Comparison of ENCODE assay signal across 14 cellular contexts in genomic region chr17:82830249-82830661, GRCh38. TPM values are rescaled to one million over a fixed set of nuclear protein-coding genes. Genes with fewer than 3 reads are reported as not detected.
DNase-seq lines count a peak whose midpoint lies in the region; ATAC-seq, FAIRE-seq and TF ChIP-seq lines count a peak whose summit lies in the region.
"Had no signal": no experiment of that assay in that cellular context is flagged by ENCODE, and none has a peak within 500 bp of the region (broad histone marks: within the 10 kb centered on the region; RNA-seq: fewer than 3 reads in every experiment).

No MANE protein-coding gene starts in this region.

- H3K4me3 Mint-ChIP-seq in natural killer cell treated with Interleukin-12 subunit alpha and Interleukin-12 subunit beta and Interleukin-15 and Interleukin-18, amount 100 ng/mL, for 72 hours = no peak overlapping the region
- no peak overlapping the region for H3K4me3 Mint-ChIP-seq in natural killer cell
- H3K4me3 Mint-ChIP-seq in chondrocyte (ENCODE audit: unreplicated experiment) = no peak overlapping the region
- H3K4me3 Mint-ChIP-seq: activated naive CD8-positive, alpha-beta T cell treated with anti-CD3 and anti-CD28 coated beads, Interleukin-2, amount 50 U/mL, for 24 hours had no signal

- peak; percentile 56 for DNase-seq in natural killer cell treated with Interleukin-12 subunit alpha and Interleukin-12 subunit beta and Interleukin-15 and Interleukin-18, amount 100 ng/mL, for 72 hours (ENCODE audit: low spot score)
- DNase-seq in natural killer cell = no peak
- DNase-seq in chondrocyte (ENCODE audit: low spot score) = peak; percentile 89
- peak; percentile 86 for DNase-seq in kidney
- no peak for DNase-seq in activated CD4-positive, alpha-beta T cell treated with anti-CD3 and anti-CD28 coated beads for 4 hours
- no peak for DNase-seq in GM13976 (ENCODE audit: low spot score)
- no peak for DNase-seq in islet precursor cell
- DNase-seq: activated naive CD8-positive, alpha-beta T cell treated with anti-CD3 and anti-CD28 coated beads, Interleukin-2, amount 50 U/mL, for 24 hours; NCI-H1092 treated with DMSO at 0.1 percent for 48 hours; stimulated activated CD4-positive, alpha-beta T cell treated with anti-CD3 and anti-CD28 coated beads, Interleukin-1b, Interleukin-23, amount 100 ng/mL, for 48 hours had no signal

- intact Hi-C loops in natural killer cell (cut with micrococcal nuclease) = no loop called here
- intact Hi-C loops in kidney (cut with DNase I) = no loop called here

- TF ChIP-seq CTCF in natural killer cell (IDR thresholded peaks at IDR 0.05) (no peak), chondrocyte (IDR thresholded peaks at IDR 0.05) (no peak), kidney (IDR thresholded peaks at IDR 0.05; ENCODE audit: borderline replicate concordance, extremely low read depth, insufficient read depth) (no peak), GM13976 (IDR thresholded peaks at IDR 0.05; ENCODE audit: borderline replicate concordance, control extremely low read depth, extremely low read depth, insufficient read depth, missing control alignments) (no peak)

- no peaks in the 10 kb centered on the region for H3K9me3 ChIP-seq in kidney (ENCODE audit: control insufficient read depth in 1 of 2, low read length in 2 of 2)
- H3K9me3 ChIP-seq: HAP-1 had no signal

- H3K9me3 Mint-ChIP-seq in natural killer cell treated with Interleukin-12 subunit alpha and Interleukin-12 subunit beta and Interleukin-15 and Interleukin-18, amount 100 ng/mL, for 72 hours = peaks cover 7% of the 10 kb centered on the region
- H3K9me3 Mint-ChIP-seq in natural killer cell = no peaks in the 10 kb centered on the region
- no peaks in the 10 kb centered on the region for H3K9me3 Mint-ChIP-seq in chondrocyte (ENCODE audit: low read depth)
- H3K9me3 Mint-ChIP-seq: activated naive CD8-positive, alpha-beta T cell treated with anti-CD3 and anti-CD28 coated beads, Interleukin-2, amount 50 U/mL, for 24 hours had no signal

- no peak for FAIRE-seq in kidney (lab: Jason Lieb, UNC)

- no peak overlapping the region for H3K9ac ChIP-seq in kidney (ENCODE audit: low read length in 2 of 2)

- no peaks in the 10 kb centered on the region for H3K27me3 Mint-ChIP-seq in natural killer cell treated with Interleukin-12 subunit alpha and Interleukin-12 subunit beta and Interleukin-15 and Interleukin-18, amount 100 ng/mL, for 72 hours
- H3K27me3 Mint-ChIP-seq in natural killer cell (ENCODE audit: low read depth in 2 of 2) (no peaks in the 10 kb centered on the region), chondrocyte (ENCODE audit: low read depth) (no peaks in the 10 kb centered on the region)
- H3K27me3 Mint-ChIP-seq: activated naive CD8-positive, alpha-beta T cell treated with anti-CD3 and anti-CD28 coated beads, Interleukin-2, amount 50 U/mL, for 24 hours had no signal

- in situ Hi-C loops in GM13976 (cut with MboI; ENCODE audit: low sequenced_read_pairs, unreplicated experiment) = no loop called here

- no peak for ATAC-seq in natural killer cell treated with Interleukin-12 subunit alpha and Interleukin-12 subunit beta and Interleukin-15 and Interleukin-18, amount 100 ng/mL, for 72 hours
- ATAC-seq in natural killer cell (no peak), HG02571 (IDR thresholded peaks at IDR 0.05; ENCODE audit: unreplicated experiment) (no peak)
- ATAC-seq: activated naive CD8-positive, alpha-beta T cell treated with anti-CD3 and anti-CD28 coated beads, Interleukin-2, amount 50 U/mL, for 24 hours had no signal

- H3K27ac ChIP-seq in kidney (ENCODE audit: low read depth in 2 of 2, low read length in 2 of 2) = no peak overlapping the region

- H3K4me1 ChIP-seq in kidney (ENCODE audit: control insufficient read depth in 1 of 2, insufficient read depth in 1 of 2, low read depth in 1 of 2, low read length in 2 of 2) = no peaks in the 10 kb centered on the region
- H3K4me1 ChIP-seq: HAP-1 had no signal

- peaks cover 10 to 12% of the 10 kb centered on the region in 2 donors for H3K36me3 ChIP-seq in kidney (ENCODE audit: control insufficient read depth in 1 of 2, insufficient read depth in 2 of 2, low read length in 2 of 2)

- H3K4me1 Mint-ChIP-seq in natural killer cell treated with Interleukin-12 subunit alpha and Interleukin-12 subunit beta and Interleukin-15 and Interleukin-18, amount 100 ng/mL, for 72 hours (ENCODE audit: low read depth in 2 of 2) = peaks cover 11 to 22% of the 10 kb centered on the region in 2 donors
- H3K4me1 Mint-ChIP-seq in natural killer cell (peaks cover 10 to 21% of the 10 kb centered on the region in 2 donors), chondrocyte (ENCODE audit: low read depth) (no peaks in the 10 kb centered on the region)
- H3K4me1 Mint-ChIP-seq: activated naive CD8-positive, alpha-beta T cell treated with anti-CD3 and anti-CD28 coated beads, Interleukin-2, amount 50 U/mL, for 24 hours had no signal

- H3K36me3 Mint-ChIP-seq in natural killer cell treated with Interleukin-12 subunit alpha and Interleukin-12 subunit beta and Interleukin-15 and Interleukin-18, amount 100 ng/mL, for 72 hours = peaks cover 16% of the 10 kb centered on the region
- H3K36me3 Mint-ChIP-seq in natural killer cell (no peaks in the 10 kb centered on the region), chondrocyte (ENCODE audit: low read depth) (peaks cover 14% of the 10 kb centered on the region)

- H3K27ac Mint-ChIP-seq in natural killer cell treated with Interleukin-12 subunit alpha and Interleukin-12 subunit beta and Interleukin-15 and Interleukin-18, amount 100 ng/mL, for 72 hours = no peak overlapping the region
- H3K27ac Mint-ChIP-seq in natural killer cell = no peak overlapping the region
- no peak overlapping the region for H3K27ac Mint-ChIP-seq in chondrocyte (ENCODE audit: unreplicated experiment)
- H3K27ac Mint-ChIP-seq: activated naive CD8-positive, alpha-beta T cell treated with anti-CD3 and anti-CD28 coated beads, Interleukin-2, amount 50 U/mL, for 24 hours had no signal

- H3K4me3 ChIP-seq in kidney (ENCODE audit: low read length in 2 of 2) = no peak overlapping the region
- H3K4me3 ChIP-seq: HAP-1 had no signal

RNA-seq across cellular contexts. Expression of gene ZNF750, which starts 9.6 kb away (rescaled TPM):
- not detected for total RNA-seq in natural killer cell treated with Interleukin-12 subunit alpha and Interleukin-12 subunit beta and Interleukin-15 and Interleukin-18, amount 100 ng/mL, for 72 hours
- total RNA-seq in natural killer cell = not detected
- total RNA-seq in chondrocyte = not detected in 3 replicates
- total RNA-seq in kidney = 0.25 TPM
- 0.30 TPM for polyA plus RNA-seq in kidney (ENCODE audit: insufficient read depth, low read depth, low replicate concordance)
- total RNA-seq: Daoy, omental fat pad had no signal

Comparison
In these comparisons a context has a peak if more than half of its experiments do, and no peak if none do; other contexts are left out.
1. DNase-seq: peak in natural killer cell treated with Interleukin-12 subunit alpha and Interleukin-12 subunit beta and Interleukin-15 and Interleukin-18, amount 100 ng/mL, for 72 hours (single experiment), chondrocyte (single experiment) and kidney (single experiment); none in natural killer cell (single experiment), activated CD4-positive, alpha-beta T cell treated with anti-CD3 and anti-CD28 coated beads for 4 hours (0 of 2), GM13976 (single experiment) and islet precursor cell (single experiment).